ENCODE assay signal across 1 cellular context in the genomic region with DNA sequence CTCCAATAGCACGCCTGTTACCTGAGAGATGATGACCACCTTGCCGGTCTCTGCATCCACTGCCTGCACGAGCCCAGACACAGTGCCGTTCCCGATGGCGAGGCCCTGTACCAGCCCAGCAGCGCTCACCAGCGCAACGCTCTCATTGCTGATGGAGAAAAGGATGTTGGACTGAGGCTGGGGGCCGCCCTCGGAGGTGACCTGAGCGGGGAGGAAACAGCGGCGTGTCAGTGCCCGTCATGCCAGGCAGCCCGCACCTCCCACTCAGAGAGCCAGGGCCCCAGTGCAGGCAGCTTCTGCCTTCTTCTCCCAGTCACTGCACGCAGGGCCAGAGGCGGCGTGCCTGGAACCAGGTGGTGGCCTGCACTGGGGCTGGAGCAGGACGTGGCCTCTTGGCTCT.
TF ChIP-seq lines count a peak whose summit lies in the region.

No MANE protein-coding gene starts in this region.

TF ChIP-seq in HepG2, 621 proteins besides CTCF, POLR2A, EP300 and RAD21 (continued from another document):
- TF ChIP-seq, protein P1, sequence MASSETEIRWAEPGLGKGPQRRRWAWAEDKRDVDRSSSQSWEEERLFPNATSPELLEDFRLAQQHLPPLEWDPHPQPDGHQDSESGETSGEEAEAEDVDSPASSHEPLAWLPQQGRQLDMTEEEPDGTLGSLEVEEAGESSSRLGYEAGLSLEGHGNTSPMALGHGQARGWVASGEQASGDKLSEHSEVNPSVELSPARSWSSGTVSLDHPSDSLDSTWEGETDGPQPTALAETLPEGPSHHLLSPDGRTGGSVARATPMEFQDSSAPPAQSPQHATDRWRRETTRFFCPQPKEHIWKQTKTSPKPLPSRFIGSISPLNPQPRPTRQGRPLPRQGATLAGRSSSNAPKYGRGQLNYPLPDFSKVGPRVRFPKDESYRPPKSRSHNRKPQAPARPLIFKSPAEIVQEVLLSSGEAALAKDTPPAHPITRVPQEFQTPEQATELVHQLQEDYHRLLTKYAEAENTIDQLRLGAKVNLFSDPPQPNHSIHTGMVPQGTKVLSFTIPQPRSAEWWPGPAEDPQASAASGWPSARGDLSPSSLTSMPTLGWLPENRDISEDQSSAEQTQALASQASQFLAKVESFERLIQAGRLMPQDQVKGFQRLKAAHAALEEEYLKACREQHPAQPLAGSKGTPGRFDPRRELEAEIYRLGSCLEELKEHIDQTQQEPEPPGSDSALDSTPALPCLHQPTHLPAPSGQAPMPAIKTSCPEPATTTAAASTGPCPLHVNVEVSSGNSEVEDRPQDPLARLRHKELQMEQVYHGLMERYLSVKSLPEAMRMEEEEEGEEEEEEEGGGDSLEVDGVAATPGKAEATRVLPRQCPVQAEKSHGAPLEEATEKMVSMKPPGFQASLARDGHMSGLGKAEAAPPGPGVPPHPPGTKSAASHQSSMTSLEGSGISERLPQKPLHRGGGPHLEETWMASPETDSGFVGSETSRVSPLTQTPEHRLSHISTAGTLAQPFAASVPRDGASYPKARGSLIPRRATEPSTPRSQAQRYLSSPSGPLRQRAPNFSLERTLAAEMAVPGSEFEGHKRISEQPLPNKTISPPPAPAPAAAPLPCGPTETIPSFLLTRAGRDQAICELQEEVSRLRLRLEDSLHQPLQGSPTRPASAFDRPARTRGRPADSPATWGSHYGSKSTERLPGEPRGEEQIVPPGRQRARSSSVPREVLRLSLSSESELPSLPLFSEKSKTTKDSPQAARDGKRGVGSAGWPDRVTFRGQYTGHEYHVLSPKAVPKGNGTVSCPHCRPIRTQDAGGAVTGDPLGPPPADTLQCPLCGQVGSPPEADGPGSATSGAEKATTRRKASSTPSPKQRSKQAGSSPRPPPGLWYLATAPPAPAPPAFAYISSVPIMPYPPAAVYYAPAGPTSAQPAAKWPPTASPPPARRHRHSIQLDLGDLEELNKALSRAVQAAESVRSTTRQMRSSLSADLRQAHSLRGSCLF (CRISPR knock-in tag; IDR thresholded peaks at IDR 0.05; ENCODE audit: borderline replicate concordance): no peak
